Comparison of ENCODE assay signal across 8 cellular contexts in the genomic region with DNA sequence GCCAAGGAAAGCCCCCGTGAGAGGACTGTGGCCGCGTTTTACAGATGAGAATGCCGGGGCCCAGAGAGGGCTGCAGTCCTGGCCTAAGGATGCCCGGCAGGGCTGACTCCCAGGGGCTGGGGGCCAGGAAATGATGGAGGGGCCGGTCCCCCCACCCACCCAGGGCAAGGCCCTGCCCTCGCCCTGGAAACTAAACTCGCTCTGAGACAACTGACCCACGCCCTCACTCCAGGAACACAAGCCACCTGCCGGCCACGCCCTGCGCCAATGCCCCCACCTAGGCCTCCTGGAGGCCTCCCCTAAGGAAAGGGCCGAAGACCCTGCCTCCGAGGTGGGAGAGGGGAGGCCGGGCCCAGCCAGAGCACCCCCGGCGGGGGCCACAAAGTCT. TPM values are rescaled to one million over a fixed set of nuclear protein-coding genes. Genes with fewer than 3 reads are reported as not detected.
DNase-seq lines count a peak whose midpoint lies in the region; ATAC-seq, FAIRE-seq and TF ChIP-seq lines count a peak whose summit lies in the region.

No MANE protein-coding gene starts in this region.

- CTCF ChIA-PET in activated CD4-positive, alpha-beta memory T cell treated with anti-CD3 and anti-CD28 coated beads, Interleukin-2, amount 10 ng/mL, durations not matched to agents 7 days and 5 days (lab: Charles Lee): no interaction called here

- ATAC-seq in gastroesophageal sphincter (no peak), GM19395 (IDR thresholded peaks at IDR 0.05; ENCODE audit: unreplicated experiment) (no peak), GM21619 (IDR thresholded peaks at IDR 0.05; ENCODE audit: unreplicated experiment) (no peak)

- H3K27ac ChIP-seq in gastroesophageal sphincter (peak overlapping the region; percentile 71 to 99 (median 98)), small intestine (ENCODE audit: low read depth in 1 of 2, low read length in 1 of 2) (peak overlapping the region; percentile 89 to 100)

- H3K27me3 ChIP-seq in gastroesophageal sphincter (no peaks in the 10 kb centered on the region), small intestine (ENCODE audit: control insufficient read depth in 2 of 2, insufficient read depth in 2 of 2, low read length in 2 of 2) (no peaks in the 10 kb centered on the region)

- peaks cover 44% of the 10 kb centered on the region for H3K36me3 Mint-ChIP-seq in activated CD4-positive, alpha-beta memory T cell treated with anti-CD3 and anti-CD28 coated beads, Interleukin-2, amount 10 ng/mL, durations not matched to agents 7 days and 5 days (ENCODE audit: low read depth)

- POLR2A ChIA-PET in activated CD4-positive, alpha-beta memory T cell treated with anti-CD3 and anti-CD28 coated beads, Interleukin-2, amount 10 ng/mL, durations not matched to agents 7 days and 5 days (lab: Charles Lee): interaction anchor here (1.4 kb wide), 2 partner anchors 9 to 89 kb away, joined by 3 read pairs; a partner anchor contains a TSS

- H3K27ac Mint-ChIP-seq in activated CD4-positive, alpha-beta memory T cell treated with anti-CD3 and anti-CD28 coated beads, Interleukin-2, amount 10 ng/mL, durations not matched to agents 7 days and 5 days: peak overlapping the region; percentile 26

- no peaks in the 10 kb centered on the region for H3K27me3 Mint-ChIP-seq in activated CD4-positive, alpha-beta memory T cell treated with anti-CD3 and anti-CD28 coated beads, Interleukin-2, amount 10 ng/mL, durations not matched to agents 7 days and 5 days

- H3K36me3 ChIP-seq in gastroesophageal sphincter (peaks cover 0 to 27% of the 10 kb centered on the region in 2 donors), small intestine (ENCODE audit: control insufficient read depth in 2 of 2, insufficient read depth in 2 of 2, low read length in 2 of 2) (peaks cover 4 to 5% of the 10 kb centered on the region in 2 donors)

- TF ChIP-seq CTCF in GM12865 (IDR thresholded peaks at IDR 0.05; ENCODE audit: insufficient read depth, low read depth, low read length, missing control alignments) (no peak), gastroesophageal sphincter (IDR thresholded peaks at IDR 0.05) (no peak)

- no peak overlapping the region for H3K4me3 Mint-ChIP-seq in activated CD4-positive, alpha-beta memory T cell treated with anti-CD3 and anti-CD28 coated beads, Interleukin-2, amount 10 ng/mL, durations not matched to agents 7 days and 5 days

- H3K4me1 ChIP-seq in gastroesophageal sphincter (peaks cover 5 to 91% (median 59%) of the 10 kb centered on the region in 3 donors), small intestine (ENCODE audit: control insufficient read depth in 2 of 2, insufficient read depth in 1 of 2, low read depth in 1 of 2, low read length in 1 of 2) (peaks cover 0 to 15% of the 10 kb centered on the region in 2 donors)

- H3K4me1 Mint-ChIP-seq in activated CD4-positive, alpha-beta memory T cell treated with anti-CD3 and anti-CD28 coated beads, Interleukin-2, amount 10 ng/mL, durations not matched to agents 7 days and 5 days: peaks cover 48% of the 10 kb centered on the region

- TF ChIP-seq EP300 in gastroesophageal sphincter (IDR thresholded peaks at IDR 0.05): no peak

- no peak for TF ChIP-seq POLR2A in gastroesophageal sphincter (IDR thresholded peaks at IDR 0.05)

- H3K9me3 Mint-ChIP-seq in activated CD4-positive, alpha-beta memory T cell treated with anti-CD3 and anti-CD28 coated beads, Interleukin-2, amount 10 ng/mL, durations not matched to agents 7 days and 5 days: no peaks in the 10 kb centered on the region

- no peak for FAIRE-seq in small intestine (lab: Jason Lieb, UNC)

- H3K4me3 ChIP-seq in GM12865 (ENCODE audit: low read depth, low read length) (peak overlapping the region; percentile 51), gastroesophageal sphincter (peak overlapping the region; percentile 3 to 72), small intestine (ENCODE audit: low read depth in 1 of 2, low read length in 2 of 2) (peak overlapping the region; percentile 19 to 95)

- no peak for DNase-seq in GM12865 (ENCODE audit: low read depth)
- DNase-seq in activated CD4-positive, alpha-beta memory T cell treated with anti-CD3 and anti-CD28 coated beads, Interleukin-2, amount 10 ng/mL, durations not matched to agents 7 days and 5 days: no peak
- DNase-seq in small intestine: peak; percentile 86
- no peak for DNase-seq in NCI-H1694 (lab: John Stamatoyannopoulos, UW)
- DNase-seq in NCI-H2081 treated with DMSO at 0.1 percent for 48 hours (lab: John Stamatoyannopoulos, UW): no peak

- H3K9me3 ChIP-seq in gastroesophageal sphincter (no peaks in the 10 kb centered on the region), small intestine (ENCODE audit: control insufficient read depth, low read depth) (no peaks in the 10 kb centered on the region)

- no CpG with 5 or more reads among the region's 17 CpGs for WGBS in gastroesophageal sphincter (ENCODE audit: low coverage in 1 of 2), 2 donors
- 10 to 30% (median 11%) methylated on average over 17 of the region's 17 CpGs for WGBS in small intestine, 3 donors

RNA-seq across cellular contexts. Expression of a gene that starts 7.2 kb away (rescaled TPM):
- total RNA-seq in activated CD4-positive, alpha-beta memory T cell treated with anti-CD3 and anti-CD28 coated beads, Interleukin-2, amount 10 ng/mL, durations not matched to agents 7 days and 5 days: 10 to 100 TPM; 53.1 to 53.5 TPM
- total RNA-seq in gastroesophageal sphincter: 100 to 1,000 TPM in 1 of 4 donors, 10 to 100 TPM in 3; 65.6 to 122 (median 82.4) TPM
- 10 to 100 TPM; 14.3 to 27.0 (median 16.8) TPM for polyA plus RNA-seq in small intestine

RNA-seq across cellular contexts. Expression of a gene that starts 52.0 kb away (rescaled TPM):
- total RNA-seq in activated CD4-positive, alpha-beta memory T cell treated with anti-CD3 and anti-CD28 coated beads, Interleukin-2, amount 10 ng/mL, durations not matched to agents 7 days and 5 days: 10 to 100 TPM; 28.6 to 33.2 TPM
- total RNA-seq in gastroesophageal sphincter: 10 to 100 TPM; 15.3 to 26.4 (median 16.8) TPM
- 10 to 100 TPM; 10.8 to 14.8 (median 11.4) TPM for polyA plus RNA-seq in small intestine
